8 cellular contexts compared by ENCODE assay signal in genomic region chr5:138824924-138825863, GRCh38. TPM values are rescaled to one million over a fixed set of nuclear protein-coding genes. Genes with fewer than 3 reads are reported as not detected.
A peak's percentile ranks its signal among the peaks of the same experiment; 100 is the strongest.
DNase-seq lines count a peak whose midpoint lies in the region.

No MANE protein-coding gene starts in this region.

- H3K4me3 ChIP-seq in adipocyte (ENCODE audit: low read length): no peak overlapping the region

- no peaks in the 10 kb centered on the region for H3K27me3 ChIP-seq in adipocyte (replicated peaks; ENCODE audit: control insufficient read depth, insufficient read depth, low read length)

- no peaks in the 10 kb centered on the region for H3K9me3 ChIP-seq in adipocyte (ENCODE audit: control insufficient read depth, low read length)

- peaks cover 40% of the 10 kb centered on the region for H3K4me1 ChIP-seq in adipocyte (ENCODE audit: control insufficient read depth, insufficient read depth, low read length)

- H3K36me3 ChIP-seq in adipocyte (ENCODE audit: control insufficient read depth, insufficient read depth, low read length, severe bottlenecking): peaks cover 37% of the 10 kb centered on the region

- peak overlapping the region; percentile 46 for H3K9ac ChIP-seq in adipocyte (ENCODE audit: low read length)

- peak; percentile 60 for DNase-seq in DMS53 (lab: John Stamatoyannopoulos, UW)
- DNase-seq in HT1080 (ENCODE audit: low read depth): peak; percentile 14
- DNase-seq in adipocyte (ENCODE audit: low read depth): peak; percentile 63
- peak; percentile 17 for DNase-seq in kidney tubule cell (ENCODE audit: low spot score)
- DNase-seq in HPDE6-E6E7 (ENCODE audit: extremely low spot score): no peak
- no peak for DNase-seq in amniotic stem cell (lab: John Stamatoyannopoulos, UW)
- no peak for DNase-seq in activated effector memory CD4-positive, alpha-beta T cell treated with anti-CD3 and anti-CD28 coated beads, Interleukin-2, amount 50 U/mL, for 16 hours
- no peak for DNase-seq in activated CD4-positive, alpha-beta T cell treated with anti-CD3 and anti-CD28 coated beads, Interleukin-2, amount 50 U/mL, for 48 hours

RNA-seq across cellular contexts. Expression of gene LRRTM2, which starts 49.9 kb away (rescaled TPM):
- total RNA-seq in HT1080 (2014; rRNA removed; shearing (Covaris generic)): 3.7 and 4.0 TPM in 2 replicates
- 4.3 and 7.2 TPM in 2 replicates for polyA plus RNA-seq in HT1080 (2015; cell fraction: cytosol; rRNA removed)
- 4.3 and 5.6 TPM in 2 replicates for polyA plus RNA-seq in HT1080 (2015; cell fraction: nucleus; rRNA removed)

Comparison
In these comparisons a context has a peak if more than half of its experiments do, and no peak if none do; other contexts are left out.
1. DNase-seq: peak in DMS53 (single experiment), HT1080 (single experiment), adipocyte (single experiment) and kidney tubule cell (single experiment); none in HPDE6-E6E7 (single experiment), amniotic stem cell (single experiment), activated effector memory CD4-positive, alpha-beta T cell treated with anti-CD3 and anti-CD28 coated beads, Interleukin-2, amount 50 U/mL, for 16 hours (single experiment) and activated CD4-positive, alpha-beta T cell treated with anti-CD3 and anti-CD28 coated beads, Interleukin-2, amount 50 U/mL, for 48 hours (0 of 2).